ENCODE assay signal across 9 cellular contexts in the genomic region with DNA sequence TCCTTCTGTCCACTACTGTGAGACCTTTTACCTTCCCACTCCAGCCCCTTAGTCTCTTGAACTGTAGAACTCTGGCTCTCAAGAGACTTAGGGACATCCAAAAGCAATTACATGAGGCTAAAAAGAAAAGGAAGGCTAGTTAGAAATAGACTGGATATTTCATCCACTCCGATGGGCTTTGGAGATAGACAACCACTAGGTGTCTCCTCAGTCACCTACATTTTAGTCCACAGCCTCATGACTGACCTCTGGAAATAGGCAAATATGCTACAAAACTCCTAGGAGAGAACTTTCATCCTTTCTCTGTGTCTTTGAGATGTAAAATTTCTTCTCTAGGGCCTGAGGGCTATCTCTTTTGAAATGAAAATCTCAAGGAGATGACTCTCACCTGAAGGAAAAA. TPM values are rescaled to one million over a fixed set of nuclear protein-coding genes. Genes with fewer than 3 reads are reported as not detected.
A peak's percentile ranks its signal among the peaks of the same experiment; 100 is the strongest.
DNase-seq lines count a peak whose midpoint lies in the region; ATAC-seq, FAIRE-seq and TF ChIP-seq lines count a peak whose summit lies in the region.
"Had no signal": no experiment of that assay in that cellular context is flagged by ENCODE, and none has a peak within 500 bp of the region (broad histone marks: within the 10 kb centered on the region; RNA-seq: fewer than 3 reads in every experiment).

No MANE protein-coding gene starts in this region.

- no peak overlapping the region for H3K4me3 ChIP-seq in KMS-11 (IDR thresholded peaks at IDR 0.05; ENCODE audit: insufficient read depth, low read depth, low read length)
- H3K4me3 ChIP-seq in K562 = no peak overlapping the region

- no peak for TF ChIP-seq POLR2A in K562 (conservative IDR thresholded peaks at IDR 0.05)

- H3K36me3 Mint-ChIP-seq in nephron (ENCODE audit: low read depth) = peaks cover 8% of the 10 kb centered on the region
- H3K36me3 Mint-ChIP-seq: activated CD4-positive, alpha-beta memory T cell treated with anti-CD3 and anti-CD28 coated beads for 36 hours had no signal

- POLR2A ChIA-PET in K562 (lab: Yijun Ruan, JAX) = no interaction called here

- H3K79me2 ChIP-seq in KMS-11 (ENCODE audit: insufficient read depth, low read depth) (no peaks in the 10 kb centered on the region), K562 (ENCODE audit: control insufficient read depth, insufficient read depth, low read length) (no peaks in the 10 kb centered on the region)

- H3K27me3 ChIP-seq in KMS-11 (ENCODE audit: insufficient read depth, low read depth) (no peaks in the 10 kb centered on the region), K562 (ENCODE audit: control insufficient read depth in 2 of 2, insufficient read depth in 2 of 2, low read length in 2 of 2) (no peaks in the 10 kb centered on the region)

- TF ChIP-seq EP300 in K562 (IDR thresholded peaks at IDR 0.05; ENCODE audit: low read length) = no peak

- no peaks in the 10 kb centered on the region for H3K27me3 Mint-ChIP-seq in nephron (ENCODE audit: low read depth)
- H3K27me3 Mint-ChIP-seq: activated CD4-positive, alpha-beta memory T cell treated with anti-CD3 and anti-CD28 coated beads for 36 hours had no signal

- intact Hi-C loops in K562 (cut with micrococcal nuclease) = loop anchor here (1.0 to 5.0 kb wide), 2 partner anchors 150 to 258 kb away; no protein-coding TSS in a partner anchor

- no peaks in the 10 kb centered on the region for H3K4me1 Mint-ChIP-seq in nephron

- H3K9ac ChIP-seq in KMS-11 = no peak overlapping the region
- no peak overlapping the region for H3K9ac ChIP-seq in K562 (ENCODE audit: insufficient read depth in 1 of 2, low read depth in 2 of 2, low read length in 2 of 2)

- peak; percentile 16 for DNase-seq in DMS153 treated with DMSO at 0.1 percent for 48 hours (lab: John Stamatoyannopoulos, UW; ENCODE audit: unreplicated experiment)
- DNase-seq in DMS153 (lab: John Stamatoyannopoulos, UW) = no peak
- peak in 3 of 4 experiments; percentile 5 to 41 (median 23) for DNase-seq in K562 (ENCODE audit: extremely low read depth in 1 of 4, low spot score in 3 of 4)
- DNase-seq: activated CD4-positive, alpha-beta memory T cell treated with anti-CD3 and anti-CD28 coated beads for 36 hours had no signal

- peak overlapping the region; percentile 2 to 68 (median 63) for H3K27ac Mint-ChIP-seq in nephron
- H3K27ac Mint-ChIP-seq: activated CD4-positive, alpha-beta memory T cell treated with anti-CD3 and anti-CD28 coated beads for 36 hours had no signal

- H3K9me1 ChIP-seq in K562 (ENCODE audit: control insufficient read depth, insufficient read depth, low read length) = no peaks in the 10 kb centered on the region

- FAIRE-seq in K562 (lab: Jason Lieb, UNC) = peak; percentile 69

- H4K20me1 ChIP-seq in KMS-11 (ENCODE audit: insufficient read depth) (no peaks in the 10 kb centered on the region), K562 (replicated peaks; ENCODE audit: control insufficient read depth, insufficient read depth, low read length) (no peaks in the 10 kb centered on the region)

- peak; percentile 89 for ATAC-seq in K562
- ATAC-seq in GM21786 (IDR thresholded peaks at IDR 0.05; ENCODE audit: unreplicated experiment) = no peak
- ATAC-seq in HG03097 (IDR thresholded peaks at IDR 0.05; ENCODE audit: low FRiP score, unreplicated experiment) = no peak
- ATAC-seq in HG02571 (IDR thresholded peaks at IDR 0.05; ENCODE audit: unreplicated experiment) = no peak

- TF ChIP-seq RAD21 in K562 (CRISPR knock-in tag; conservative IDR thresholded peaks at IDR 0.05 in 1 of 2, IDR thresholded peaks at IDR 0.05 in 1 of 2) = peak; percentile 25 to 61

- WGBS in K562 (ENCODE audit: insufficient coverage, low coverage, missing lambda C conversion rate) = 0% methylated on average over 1 of the region's 1 CpG

- in situ Hi-C loops in K562 (cut with MboI) = loop anchor here (5.0 kb wide), 1 partner anchor 148 kb away; no protein-coding TSS in a partner anchor

- peak; percentile 62 for TF ChIP-seq CTCF in KMS-11 (conservative IDR thresholded peaks at IDR 0.05; ENCODE audit: low read depth, low read length)
- peak; percentile 49 to 64 (median 50); a peak in 4 of 6 replicates for TF ChIP-seq CTCF in K562 (IDR thresholded peaks at IDR 0.05 in 2 of 3, conservative IDR thresholded peaks at IDR 0.05 in 1 of 3; ENCODE audit: insufficient read depth in 2 of 3, low read depth in 1 of 3, low read length in 3 of 3)
- peak; percentile 14 to 20 (median 20) for TF ChIP-seq CTCF in nephron (IDR thresholded peaks at IDR 0.05; ENCODE audit: unreplicated experiment in 3 of 3)

- CTCF ChIA-PET in K562 (lab: Yijun Ruan, JAX; ENCODE audit: low intra/inter-chr PET ratio) = interaction anchor here (0.6 to 1.5 kb wide), 4 partner anchors 16 to 1902 kb away, joined by 3 to 11 read pairs (median 3); no protein-coding TSS in a partner anchor

- no peak overlapping the region for H3K4me3 Mint-ChIP-seq in nephron
- H3K4me3 Mint-ChIP-seq: activated CD4-positive, alpha-beta memory T cell treated with anti-CD3 and anti-CD28 coated beads for 36 hours had no signal

- H3K27ac ChIP-seq in KMS-11 (no peak overlapping the region), K562 (ENCODE audit: extremely low read depth, low read depth, low read length) (no peak overlapping the region)

- H3K36me3 ChIP-seq in KMS-11 (ENCODE audit: insufficient read depth) (no peaks in the 10 kb centered on the region), K562 (ENCODE audit: control insufficient read depth, insufficient read depth, low read length) (no peaks in the 10 kb centered on the region)

- peaks cover 3% of the 10 kb centered on the region for H3K9me3 Mint-ChIP-seq in nephron
- H3K9me3 Mint-ChIP-seq: activated CD4-positive, alpha-beta memory T cell treated with anti-CD3 and anti-CD28 coated beads for 36 hours had no signal

- H3K9me3 ChIP-seq in K562 (replicated peaks; ENCODE audit: control insufficient read depth, insufficient read depth, low read depth, low read length) = no peaks in the 10 kb centered on the region

- H3K4me2 ChIP-seq in KMS-11 (no peak overlapping the region), K562 (ENCODE audit: insufficient read depth, low read length) (no peak overlapping the region)

- no TSS peak for BruUV-seq in K562 (replicated peaks; lab: Mats Ljungman, UMichigan)

- H2AFZ ChIP-seq in KMS-11 (ENCODE audit: low read depth) = no peak overlapping the region
- no peak overlapping the region for H2AFZ ChIP-seq in K562 (ENCODE audit: low read depth, low read length)

- H3K4me1 ChIP-seq in KMS-11 (ENCODE audit: low read depth, poor library complexity, severe bottlenecking) (no peaks in the 10 kb centered on the region), K562 (replicated peaks in 1 of 2; ENCODE audit: control insufficient read depth in 2 of 2, insufficient read depth in 2 of 2, low read length in 2 of 2) (no peaks in the 10 kb centered on the region; a peak in 1 of 5 replicates)

TF ChIP-seq in K562, 482 proteins besides CTCF, POLR2A, EP300 and RAD21:
- TF ChIP-seq SMC3 (conservative IDR thresholded peaks at IDR 0.05; ENCODE audit: insufficient read depth, low read depth, low read length) (peak; percentile 19; the same call in 1 of the 2 replicates), KLF13 (tag; IDR thresholded peaks at IDR 0.05; ENCODE audit: borderline replicate concordance, low read depth) (no peak), ZNF24 (IDR thresholded peaks at IDR 0.05) (peak; percentile 71; the same call in 1 of the 2 replicates)

RNA-seq across cellular contexts. Expression of a gene that starts 45.1 kb away (rescaled TPM):
- total RNA-seq in K562 (2011; cell fraction: chromatin; rRNA removed; ENCODE audit: low replicate concordance) = 39.3 and 50.9 TPM in 2 replicates
- 47.0 and 51.5 TPM in 2 replicates for total RNA-seq in K562 (2011; cell fraction: nucleolus; rRNA removed)
- 60.1 and 67.6 TPM in 2 replicates for total RNA-seq in K562 (2011; cell fraction: nucleoplasm; rRNA removed)
- 22.3 and 24.2 TPM in 2 replicates for total RNA-seq in K562 (2014; rRNA removed)
- total RNA-seq in K562 (2014; rRNA removed; fragmentation: Illumina TruSeq; extraction: Trizol) = 52.7 and 61.3 TPM in 2 replicates
- 75.2 and 77.7 TPM in 2 replicates for total RNA-seq in K562 (2015; rRNA removed; fragmentation: Illumina TruSeq; extraction: Trizol)
- total RNA-seq in K562 (2021) = 41.8 and 43.3 TPM in 2 replicates
- 50.6 and 53.8 TPM in 2 replicates for polyA plus RNA-seq in K562 (2011; rRNA removed)
- polyA plus RNA-seq in K562 (2011; cell fraction: cytosol; rRNA removed) = 24.0 and 37.4 TPM in 2 replicates
- 8.8 and 16.2 TPM in 2 replicates for polyA plus RNA-seq in K562 (2011; cell fraction: nucleus; rRNA removed)
- 58.2 and 104 TPM in 2 replicates for polyA plus RNA-seq in K562 (2012)
- 61.0 and 62.1 TPM in 2 replicates for polyA plus RNA-seq in K562 (2014; fragmentation: Illumina TruSeq; extraction: Trizol)
- 10 to 100 TPM; 47.7 to 48.6 TPM for polyA plus RNA-seq in K562 (2014; fragmentation: Nextera tagmentation; extraction: Ambion mirVana)
- polyA plus RNA-seq in K562 (2014; rRNA removed) = 30.7 and 32.9 TPM in 2 replicates
- 63.3 and 88.6 TPM in 2 replicates for polyA minus RNA-seq in K562 (2011; rRNA and poly(A)+ RNA removed)
- 38.4 and 55.7 TPM in 2 replicates for polyA minus RNA-seq in K562 (2011; cell fraction: cytosol; rRNA and poly(A)+ RNA removed)
- 7.7 and 20.4 TPM in 2 replicates for polyA minus RNA-seq in K562 (2011; cell fraction: nucleus; rRNA and poly(A)+ RNA removed)

RNA-seq across cellular contexts. Expression of a gene that starts 46.5 kb away (rescaled TPM):
- 26.9 and 40.8 TPM in 2 replicates for total RNA-seq in K562 (2011; cell fraction: chromatin; rRNA removed; ENCODE audit: low replicate concordance)
- 6.5 and 8.3 TPM in 2 replicates for total RNA-seq in K562 (2011; cell fraction: nucleolus; rRNA removed)
- 12.4 and 16.1 TPM in 2 replicates for total RNA-seq in K562 (2011; cell fraction: nucleoplasm; rRNA removed)
- total RNA-seq in K562 (2014; rRNA removed) = 14.7 and 15.0 TPM in 2 replicates
- 41.5 and 49.0 TPM in 2 replicates for total RNA-seq in K562 (2014; rRNA removed; fragmentation: Illumina TruSeq; extraction: Trizol)
- 35.4 and 37.5 TPM in 2 replicates for total RNA-seq in K562 (2015; rRNA removed; fragmentation: Illumina TruSeq; extraction: Trizol)
- 40.9 and 43.2 TPM in 2 replicates for total RNA-seq in K562 (2021)
- polyA plus RNA-seq in K562 (2011; rRNA removed) = 41.7 and 51.7 TPM in 2 replicates
- 15.0 and 21.1 TPM in 2 replicates for polyA plus RNA-seq in K562 (2011; cell fraction: cytosol; rRNA removed)
- 29.9 and 30.6 TPM in 2 replicates for polyA plus RNA-seq in K562 (2011; cell fraction: nucleus; rRNA removed)
- 31.8 and 38.6 TPM in 2 replicates for polyA plus RNA-seq in K562 (2012)
- polyA plus RNA-seq in K562 (2014; fragmentation: Illumina TruSeq; extraction: Trizol) = 33.9 and 39.0 TPM in 2 replicates
- polyA plus RNA-seq in K562 (2014; fragmentation: Nextera tagmentation; extraction: Ambion mirVana) = 10 to 100 TPM; 15.5 to 23.6 TPM
- polyA plus RNA-seq in K562 (2014; rRNA removed) = 25.8 and 33.5 TPM in 2 replicates
- 69.6 and 78.1 TPM in 2 replicates for polyA minus RNA-seq in K562 (2011; rRNA and poly(A)+ RNA removed)
- polyA minus RNA-seq in K562 (2011; cell fraction: cytosol; rRNA and poly(A)+ RNA removed) = 21.6 and 31.1 TPM in 2 replicates
- 12.4 and 23.2 TPM in 2 replicates for polyA minus RNA-seq in K562 (2011; cell fraction: nucleus; rRNA and poly(A)+ RNA removed)
